In genomic region chr11:13462311-13462927, GRCh38 we compare ENCODE assay signal across 8 cellular contexts. TPM values are rescaled to one million over a fixed set of nuclear protein-coding genes. Genes with fewer than 3 reads are reported as not detected.
DNase-seq lines count a peak whose midpoint lies in the region; ATAC-seq and TF ChIP-seq lines count a peak whose summit lies in the region.

No MANE protein-coding gene starts in this region.

- peaks cover 18% of the 10 kb centered on the region for H3K4me1 ChIP-seq in CD8-positive, alpha-beta T cell (ENCODE audit: insufficient read depth, low read length)
- H3K4me1 ChIP-seq in OCI-LY1 (ENCODE audit: insufficient read depth, low read length, severe bottlenecking) = peaks cover 22% of the 10 kb centered on the region

- H3K9me3 Mint-ChIP-seq in CD8-positive, alpha-beta T cell = no peaks in the 10 kb centered on the region
- H3K9me3 Mint-ChIP-seq in activated T-cell treated with anti-CD3 and anti-CD28 coated beads, Interleukin-2, amount 50 U/mL, for 72 hours = no peaks in the 10 kb centered on the region
- H3K9me3 Mint-ChIP-seq in neural crest cell = peaks cover 2% of the 10 kb centered on the region

- CTCF ChIA-PET in CD8-positive, alpha-beta T cell (lab: Charles Lee) = interaction anchor here (1.1 to 1.4 kb wide), 2 partner anchors 77 to 255 kb away, joined by 3 read pairs; no protein-coding TSS in a partner anchor

- peak; percentile 27 for ATAC-seq in CD8-positive, alpha-beta T cell
- ATAC-seq in GM19397 (IDR thresholded peaks at IDR 0.05; ENCODE audit: unreplicated experiment) = peak; percentile 32
- ATAC-seq in HG03520 (IDR thresholded peaks at IDR 0.05; ENCODE audit: unreplicated experiment) = peak; percentile 21
- peak; percentile 48 to 55 for ATAC-seq in activated T-cell treated with anti-CD3 and anti-CD28 coated beads, Interleukin-2, amount 50 U/mL, for 72 hours (replicated peaks in 1 of 2)

- peak overlapping the region; percentile 69 for H3K4me3 ChIP-seq in CD8-positive, alpha-beta T cell (ENCODE audit: low read depth, low read length)
- H3K4me3 ChIP-seq in OCI-LY1 (ENCODE audit: low read depth, low read length, poor library complexity, severe bottlenecking) (peak overlapping the region; percentile 72), fibroblast of pulmonary artery (replicated peaks; ENCODE audit: low read depth, low read length) (peak overlapping the region; percentile 87)

- peak overlapping the region; percentile 98 for H3K4me3 Mint-ChIP-seq in CD8-positive, alpha-beta T cell
- H3K4me3 Mint-ChIP-seq in activated T-cell treated with anti-CD3 and anti-CD28 coated beads, Interleukin-2, amount 50 U/mL, for 72 hours = peak overlapping the region; percentile 97 to 100
- peak overlapping the region; percentile 99 for H3K4me3 Mint-ChIP-seq in neural crest cell

- peaks cover 47% of the 10 kb centered on the region for H3K79me2 ChIP-seq in OCI-LY1 (ENCODE audit: insufficient read depth, low read length)

- H3K36me3 ChIP-seq in CD8-positive, alpha-beta T cell (ENCODE audit: insufficient read depth, low read length) = no peaks in the 10 kb centered on the region
- H3K36me3 ChIP-seq in OCI-LY1 (ENCODE audit: insufficient read depth, low read length) = peaks cover 4% of the 10 kb centered on the region; the same call in 1 of the 2 replicates

- no peaks in the 10 kb centered on the region for H3F3A ChIP-seq in OCI-LY1 (ENCODE audit: insufficient read depth, low read length)

- no peaks in the 10 kb centered on the region for H3K9me3 ChIP-seq in CD8-positive, alpha-beta T cell (ENCODE audit: low read length)
- H3K9me3 ChIP-seq in OCI-LY1 (ENCODE audit: low read length) = no peaks in the 10 kb centered on the region

- H3K9ac ChIP-seq in OCI-LY1 (ENCODE audit: low read length) = peak overlapping the region; percentile 89

- no peaks in the 10 kb centered on the region for H3K27me3 Mint-ChIP-seq in CD8-positive, alpha-beta T cell (ENCODE audit: low read depth)
- no peaks in the 10 kb centered on the region for H3K27me3 Mint-ChIP-seq in activated T-cell treated with anti-CD3 and anti-CD28 coated beads, Interleukin-2, amount 50 U/mL, for 72 hours (ENCODE audit: low read depth)
- H3K27me3 Mint-ChIP-seq in neural crest cell (ENCODE audit: low read depth) = no peaks in the 10 kb centered on the region

- POLR2A ChIA-PET in CD8-positive, alpha-beta T cell (lab: Charles Lee) = interaction anchor here (0.6 to 1.7 kb wide), 8 partner anchors 9 to 1620 kb away, joined by 3 to 7 read pairs (median 4); partner anchors contain the start of gene CYP2R1

- H2AFZ ChIP-seq in OCI-LY1 (ENCODE audit: low read length) = no peak overlapping the region

- H3K27ac Mint-ChIP-seq in CD8-positive, alpha-beta T cell = peak overlapping the region; percentile 96
- H3K27ac Mint-ChIP-seq in activated T-cell treated with anti-CD3 and anti-CD28 coated beads, Interleukin-2, amount 50 U/mL, for 72 hours = peak overlapping the region; percentile 97
- H3K27ac Mint-ChIP-seq in neural crest cell (ENCODE audit: unreplicated experiment) = peak overlapping the region; percentile 99

- H4K20me1 ChIP-seq in OCI-LY1 (ENCODE audit: insufficient read depth, low read length) = no peaks in the 10 kb centered on the region

- H3K4me1 Mint-ChIP-seq in CD8-positive, alpha-beta T cell (ENCODE audit: low read depth) = peaks cover 56% of the 10 kb centered on the region
- peaks cover 45% of the 10 kb centered on the region for H3K4me1 Mint-ChIP-seq in activated T-cell treated with anti-CD3 and anti-CD28 coated beads, Interleukin-2, amount 50 U/mL, for 72 hours (ENCODE audit: low read depth)
- peaks cover 41% of the 10 kb centered on the region for H3K4me1 Mint-ChIP-seq in neural crest cell

- intact Hi-C loops in CD8-positive, alpha-beta T cell (cut with DNase I, micrococcal nuclease) = loop anchor here in 1 of 2 experiments (2.0 to 10.0 kb wide), 5 partner anchors 185 to 1620 kb away; partner anchors contain the start of genes BMAL1, FAR1 and USP47

- peak overlapping the region; percentile 87 for H3K27ac ChIP-seq in CD8-positive, alpha-beta T cell (ENCODE audit: low read depth, low read length)
- H3K27ac ChIP-seq in OCI-LY1 (ENCODE audit: low read depth, low read length, poor library complexity, severe bottlenecking) = peak overlapping the region; percentile 0
- H3K27ac ChIP-seq in substantia nigra (ENCODE audit: low read depth, low read length, poor library complexity, severe bottlenecking) = peak overlapping the region; percentile 73

- peak in 6 of 7 experiments; percentile 43 to 69 (median 57) for DNase-seq in CD8-positive, alpha-beta T cell
- DNase-seq in activated T-cell treated with anti-CD3 and anti-CD28 coated beads, Interleukin-2, amount 50 U/mL, for 72 hours = peak; percentile 67 to 68
- peak; percentile 28 for DNase-seq in fibroblast of pulmonary artery (ENCODE audit: low read depth)
- DNase-seq in neural crest cell (ENCODE audit: low read depth, low spot score) = peak; percentile 54
- DNase-seq in substantia nigra (lab: John Stamatoyannopoulos, UW) = peak in 20 of 49 donors; percentile 18 to 72 (median 56)

- peak overlapping the region; percentile 98 for H3K4me2 ChIP-seq in OCI-LY1 (ENCODE audit: low read length)

- no peaks in the 10 kb centered on the region for H3K27me3 ChIP-seq in CD8-positive, alpha-beta T cell (ENCODE audit: insufficient read depth, low read length)
- no peaks in the 10 kb centered on the region for H3K27me3 ChIP-seq in OCI-LY1 (ENCODE audit: insufficient read depth, low read length)

- no peaks in the 10 kb centered on the region for H3K9me2 ChIP-seq in OCI-LY1 (ENCODE audit: low read depth, low read length)

- TF ChIP-seq CTCF in CD8-positive, alpha-beta T cell (IDR thresholded peaks at IDR 0.05) = no peak
- TF ChIP-seq CTCF in OCI-LY1 (IDR thresholded peaks at IDR 0.05; ENCODE audit: low read length) (no peak; the same call in 1 of the 2 replicates), fibroblast of pulmonary artery (IDR thresholded peaks at IDR 0.05; ENCODE audit: low read length, missing control alignments) (no peak), neural crest cell (conservative IDR thresholded peaks at IDR 0.05) (no peak)

- peaks cover 16% of the 10 kb centered on the region for H3K36me3 Mint-ChIP-seq in CD8-positive, alpha-beta T cell
- H3K36me3 Mint-ChIP-seq in activated T-cell treated with anti-CD3 and anti-CD28 coated beads, Interleukin-2, amount 50 U/mL, for 72 hours (ENCODE audit: insufficient read depth in 2 of 2) = peaks cover 1 to 2% of the 10 kb centered on the region in 2 donors
- peaks cover 6% of the 10 kb centered on the region for H3K36me3 Mint-ChIP-seq in neural crest cell (ENCODE audit: low read depth)

RNA-seq across cellular contexts. Expression of gene BTBD10, which starts 0.6 kb away (rescaled TPM):
- 10 to 100 TPM; 17.0 to 19.2 TPM for total RNA-seq in CD8-positive, alpha-beta T cell
- 10 to 100 TPM; 19.8 to 21.5 TPM for total RNA-seq in activated T-cell treated with anti-CD3 and anti-CD28 coated beads, Interleukin-2, amount 50 U/mL, for 72 hours
- 28.2 and 29.0 TPM in 2 replicates for total RNA-seq in neural crest cell

RNA-seq across cellular contexts. Expression of gene PTH, which starts 33.4 kb away (rescaled TPM):
- total RNA-seq in CD8-positive, alpha-beta T cell = not detected
- total RNA-seq in activated T-cell treated with anti-CD3 and anti-CD28 coated beads, Interleukin-2, amount 50 U/mL, for 72 hours = not detected
- not detected in 2 replicates for total RNA-seq in neural crest cell

Comparison
In these comparisons a context has a peak if more than half of its experiments do, and no peak if none do; other contexts are left out.
1. H3K27ac ChIP-seq: peak in every context shown above with its lines; median percentile 87 in CD8-positive, alpha-beta T cell; 73 in substantia nigra; 0 in OCI-LY1.